ENCODE assay signal across 9 cellular contexts in the genomic region with DNA sequence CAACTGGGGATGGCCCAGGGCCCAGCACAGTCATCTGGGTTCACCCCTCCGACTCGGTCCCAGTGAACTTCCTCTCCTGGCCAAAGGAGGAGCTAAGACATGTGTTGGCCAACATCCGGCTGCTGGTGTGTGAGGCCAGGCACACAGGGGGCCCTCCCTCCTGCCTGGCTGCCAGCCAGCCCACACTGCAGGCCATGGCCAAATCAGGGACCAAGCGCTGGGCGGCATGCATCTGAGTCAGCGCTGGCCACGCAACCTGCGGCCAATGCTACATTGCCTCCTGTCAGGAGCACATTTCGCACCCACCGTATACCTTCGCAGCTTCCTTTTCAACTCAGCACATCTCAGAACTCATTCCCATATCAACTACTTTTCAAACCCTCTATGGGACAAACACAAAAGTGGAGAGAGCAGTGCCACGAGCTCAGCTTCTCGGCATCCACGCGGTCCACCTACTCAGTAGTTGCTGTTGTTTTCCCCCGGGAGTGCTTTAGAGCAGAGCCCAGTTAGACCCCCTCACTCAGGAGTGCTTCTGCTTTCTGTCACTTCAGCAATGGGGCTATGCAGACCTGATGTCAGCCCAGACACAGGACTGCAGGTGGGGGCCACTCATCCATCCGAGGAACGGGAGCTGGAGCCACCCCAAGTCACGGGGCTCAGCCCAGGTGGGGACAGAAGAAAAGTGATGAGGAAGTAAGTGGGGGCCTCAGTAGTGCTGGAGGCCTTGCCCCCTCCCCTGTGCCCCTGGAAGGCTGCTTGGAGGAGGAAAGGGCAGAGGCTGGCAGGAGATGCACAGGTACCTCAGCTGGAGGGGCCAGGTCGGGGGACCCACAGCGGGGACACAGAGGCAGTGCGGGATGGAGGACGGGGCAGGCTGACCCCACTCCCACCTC. TPM values are rescaled to one million over a fixed set of nuclear protein-coding genes. Genes with fewer than 3 reads are reported as not detected.
DNase-seq lines count a peak whose midpoint lies in the region; ATAC-seq, FAIRE-seq and TF ChIP-seq lines count a peak whose summit lies in the region.
"Had no signal": no experiment of that assay in that cellular context is flagged by ENCODE, and none has a peak within 500 bp of the region (broad histone marks: within the 10 kb centered on the region; RNA-seq: fewer than 3 reads in every experiment).

No MANE protein-coding gene starts in this region.

- TF ChIP-seq POLR2A in lower leg skin (IDR thresholded peaks at IDR 0.05): no peak

- H3K4me3 ChIP-seq in colonic mucosa (no peak overlapping the region), lower leg skin (ENCODE audit: low read depth, poor library complexity, severe bottlenecking) (no peak overlapping the region), stomach smooth muscle (ENCODE audit: low read length in 2 of 2) (peak overlapping the region; percentile 21 to 49)

- 55 to 61% methylated on average over 23 of the region's 23 CpGs for WGBS in lower leg skin, 2 donors

- H3K9me3 ChIP-seq in colonic mucosa: no peaks in the 10 kb centered on the region
- H3K9me3 ChIP-seq in stomach smooth muscle (ENCODE audit: control insufficient read depth in 2 of 2, low read length in 2 of 2): no peaks in the 10 kb centered on the region

- peak overlapping the region; percentile 4 for H3K27ac ChIP-seq in colonic mucosa
- peak overlapping the region; percentile 79 for H3K27ac ChIP-seq in stomach smooth muscle (ENCODE audit: low read length)
- H3K27ac ChIP-seq: VCaP had no signal

- FAIRE-seq in D721Med (lab: Jason Lieb, UNC): no peak

- H3K9ac ChIP-seq in colonic mucosa (ENCODE audit: low read depth in 2 of 2, low read length in 2 of 2) (no peak overlapping the region), stomach smooth muscle (ENCODE audit: low read length in 2 of 2) (peak overlapping the region in 1 of 2 donors; percentile 54)

- H3K27me3 ChIP-seq in colonic mucosa: no peaks in the 10 kb centered on the region
- no peaks in the 10 kb centered on the region for H3K27me3 ChIP-seq in stomach smooth muscle (ENCODE audit: control insufficient read depth in 1 of 2, insufficient read depth in 2 of 2, low read length in 2 of 2)

- TF ChIP-seq CTCF in D721Med (IDR thresholded peaks at IDR 0.05; ENCODE audit: insufficient read depth, missing control alignments): no peak
- no peak for TF ChIP-seq CTCF in colonic mucosa (IDR thresholded peaks at IDR 0.05)
- TF ChIP-seq CTCF in lower leg skin (IDR thresholded peaks at IDR 0.05): peak in 1 of 3 donors; percentile 22

- H3K4me1 ChIP-seq in colonic mucosa (peaks cover 5% of the 10 kb centered on the region), stomach smooth muscle (ENCODE audit: control insufficient read depth, insufficient read depth, low read length) (peaks cover 27% of the 10 kb centered on the region)

- ATAC-seq in GM19397 (IDR thresholded peaks at IDR 0.05; ENCODE audit: unreplicated experiment) (peak; percentile 90), HG03442 (IDR thresholded peaks at IDR 0.05; ENCODE audit: unreplicated experiment) (peak; percentile 89), SK-N-SH treated with all-trans-retinoic acid at 6 μM for 48 hours (peak; percentile 92)

- intact Hi-C loops in colonic mucosa (cut with DNase I) (no loop called here), lower leg skin (cut with DNase I; ENCODE audit: low total_unique reads) (no loop called here)

- DNase-seq in D721Med (ENCODE audit: insufficient read length, low spot score) (peak; percentile 15), colonic mucosa (peak; percentile 72), lower leg skin (ENCODE audit: low spot score in 2 of 2) (peak; percentile 88 to 97), NCI-H1048 (lab: John Stamatoyannopoulos, UW) (no peak)

- no peaks in the 10 kb centered on the region for H3K36me3 ChIP-seq in colonic mucosa
- peaks cover 23 to 24% of the 10 kb centered on the region in 2 donors for H3K36me3 ChIP-seq in stomach smooth muscle (ENCODE audit: control insufficient read depth in 2 of 2, insufficient read depth in 2 of 2, low read length in 2 of 2)

TF ChIP-seq in SK-N-SH treated with all-trans-retinoic acid at 6 μM for 48 hours, 23 proteins besides CTCF, POLR2A, EP300 and RAD21:
- TF ChIP-seq RARB (CRISPR knock-in tag; IDR thresholded peaks at IDR 0.05): no peak
- no peak for TF ChIP-seq ZC3H10 (CRISPR knock-in tag; IDR thresholded peaks at IDR 0.05)
- TF ChIP-seq, protein P1, sequence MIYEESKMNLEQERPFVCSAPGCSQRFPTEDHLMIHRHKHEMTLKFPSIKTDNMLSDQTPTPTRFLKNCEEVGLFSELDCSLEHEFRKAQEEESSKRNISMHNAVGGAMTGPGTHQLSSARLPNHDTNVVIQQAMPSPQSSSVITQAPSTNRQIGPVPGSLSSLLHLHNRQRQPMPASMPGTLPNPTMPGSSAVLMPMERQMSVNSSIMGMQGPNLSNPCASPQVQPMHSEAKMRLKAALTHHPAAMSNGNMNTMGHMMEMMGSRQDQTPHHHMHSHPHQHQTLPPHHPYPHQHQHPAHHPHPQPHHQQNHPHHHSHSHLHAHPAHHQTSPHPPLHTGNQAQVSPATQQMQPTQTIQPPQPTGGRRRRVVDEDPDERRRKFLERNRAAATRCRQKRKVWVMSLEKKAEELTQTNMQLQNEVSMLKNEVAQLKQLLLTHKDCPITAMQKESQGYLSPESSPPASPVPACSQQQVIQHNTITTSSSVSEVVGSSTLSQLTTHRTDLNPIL (CRISPR knock-in tag; IDR thresholded peaks at IDR 0.05; ENCODE audit: low read depth): no peak
- TF ChIP-seq ZNF565 (CRISPR knock-in tag; conservative IDR thresholded peaks at IDR 0.05; ENCODE audit: low read depth): 0 out of 2 replicates have a peak, but pooled peaks have one; percentile 9
- TF ChIP-seq ZFP3 (CRISPR knock-in tag; IDR thresholded peaks at IDR 0.05): peak; percentile 39; the same call in 1 of the 2 replicates
- TF ChIP-seq, protein P2, sequence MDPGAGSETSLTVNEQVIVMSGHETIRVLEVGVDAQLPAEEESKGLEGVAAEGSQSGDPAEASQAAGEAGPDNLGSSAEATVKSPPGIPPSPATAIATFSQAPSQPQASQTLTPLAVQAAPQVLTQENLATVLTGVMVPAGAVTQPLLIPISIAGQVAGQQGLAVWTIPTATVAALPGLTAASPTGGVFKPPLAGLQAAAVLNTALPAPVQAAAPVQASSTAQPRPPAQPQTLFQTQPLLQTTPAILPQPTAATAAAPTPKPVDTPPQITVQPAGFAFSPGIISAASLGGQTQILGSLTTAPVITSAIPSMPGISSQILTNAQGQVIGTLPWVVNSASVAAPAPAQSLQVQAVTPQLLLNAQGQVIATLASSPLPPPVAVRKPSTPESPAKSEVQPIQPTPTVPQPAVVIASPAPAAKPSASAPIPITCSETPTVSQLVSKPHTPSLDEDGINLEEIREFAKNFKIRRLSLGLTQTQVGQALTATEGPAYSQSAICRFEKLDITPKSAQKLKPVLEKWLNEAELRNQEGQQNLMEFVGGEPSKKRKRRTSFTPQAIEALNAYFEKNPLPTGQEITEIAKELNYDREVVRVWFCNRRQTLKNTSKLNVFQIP (CRISPR knock-in tag; IDR thresholded peaks at IDR 0.05; ENCODE audit: borderline replicate concordance, low read depth): no peak
- TF ChIP-seq BACH2 (CRISPR knock-in tag; IDR thresholded peaks at IDR 0.05; ENCODE audit: borderline replicate concordance): no peak
- TF ChIP-seq GLIS3 (CRISPR knock-in tag; IDR thresholded peaks at IDR 0.05): no peak
- no peak for TF ChIP-seq ARNTL (CRISPR knock-in tag; IDR thresholded peaks at IDR 0.05; ENCODE audit: borderline replicate concordance, low read depth)

RNA-seq across cellular contexts. Expression of a gene that starts 13.9 kb away (rescaled TPM):
- total RNA-seq in colonic mucosa (10 to 100 TPM; 24.5 to 29.4 TPM), lower leg skin (100 to 1,000 TPM in 2 of 4 donors, 10 to 100 TPM in 2; 64.6 to 113 (median 94.8) TPM)

RNA-seq across cellular contexts. Expression of a gene that starts 24.2 kb away (rescaled TPM):
- 10 to 100 TPM; 48.6 to 56.3 TPM for total RNA-seq in colonic mucosa
- 10 to 100 TPM; 45.6 to 67.7 (median 60.7) TPM for total RNA-seq in lower leg skin

Comparison
In these comparisons a context has a peak if more than half of its experiments do, and no peak if none do; other contexts are left out.
1. H3K4me3 ChIP-seq: peak in stomach smooth muscle (2 of 2); none in colonic mucosa (single experiment) and lower leg skin (single experiment).
2. Peak in every context shown above with its lines, with median percentiles within 50 percentile points of each other: ATAC-seq.